ENCODE assay signal across 27 cellular contexts in the genomic region with DNA sequence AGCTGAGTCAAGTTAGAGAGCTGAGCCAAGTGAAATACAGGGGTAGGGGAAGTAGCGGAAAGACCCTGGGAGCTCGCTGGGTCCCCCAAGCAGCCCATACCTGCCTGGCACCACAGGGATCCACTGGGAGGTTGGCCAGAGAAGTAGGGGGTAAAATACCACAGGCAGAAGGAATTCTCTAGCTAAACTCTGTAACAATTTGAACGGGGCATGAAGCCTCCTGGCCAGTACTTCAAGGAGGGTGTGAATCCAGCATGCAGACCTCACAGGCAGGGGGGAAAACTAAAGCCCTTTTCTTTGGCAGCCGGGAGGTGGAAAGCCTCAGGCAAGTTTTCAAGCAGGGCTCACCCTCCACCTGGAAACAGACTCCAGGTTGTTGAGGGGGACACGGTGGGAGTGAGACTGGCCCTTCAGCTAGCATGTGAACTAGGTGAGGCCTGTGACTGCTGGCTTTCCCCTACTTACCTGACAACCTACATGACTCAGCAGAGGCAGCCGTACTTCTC. TPM values are rescaled to one million over a fixed set of nuclear protein-coding genes. Genes with fewer than 3 reads are reported as not detected.
"Had no signal": no experiment of that assay in that cellular context is flagged by ENCODE, and none has a peak within 500 bp of the region (broad histone marks: within the 10 kb centered on the region; RNA-seq: fewer than 3 reads in every experiment).

No MANE protein-coding gene starts in this region.

- FAIRE-seq: bronchial epithelial cell, RCC 7860 had no signal

- H3K4me3 ChIP-seq: ascending aorta, body of pancreas had no signal

- H3K4me3 Mint-ChIP-seq: activated B cell treated with CpG ODN at 0.5 μM for 24 hours; activated CD4-positive, alpha-beta T cell treated with anti-CD3 and anti-CD28 coated beads, Interleukin-2, amount 10 ng/mL, durations not matched to agents 24 days and 14 days; activated CD8-positive, alpha-beta memory T cell treated with anti-CD3 and anti-CD28 coated beads, Interleukin-2, amount 10 ng/mL, durations not matched to agents 7 days and 5 days; activated naive CD4-positive, alpha-beta T cell treated with anti-CD3 and anti-CD28 coated beads, Interleukin-2, amount 50 U/mL, for 24 hours; activated naive CD8-positive, alpha-beta T cell treated with anti-CD3 and anti-CD28 coated beads, Interleukin-2, amount 50 U/mL, for 24 hours; activated T-cell treated with anti-CD3 and anti-CD28 coated beads, Interleukin-2, amount 50 U/mL, for 24 hours; activated T-helper 1 cell treated with anti-CD3 and anti-CD28 coated beads, Interleukin-12 subunit alpha, Interleukin-12 subunit beta, Interleukin-2, Interleukin-4 antibody, amounts not matched to agents 30 ng/mL and 10 ng/mL and 1 ng/mL, durations not matched to agents 14 hours and 24 hours and 36 hours; T-helper 1 cell treated with Interleukin-12 subunit alpha and Interleukin-12 subunit beta and Interleukin-4 antibody, amounts not matched to agents 30 μg/mL and 1 μg/mL, for 36 hours had no signal

- H3K9me3 ChIP-seq: ascending aorta, body of pancreas had no signal

- H3K27me3 ChIP-seq: ascending aorta, body of pancreas had no signal

- H3K9me3 Mint-ChIP-seq: activated B cell treated with CpG ODN at 0.5 μM for 24 hours; activated naive CD8-positive, alpha-beta T cell treated with anti-CD3 and anti-CD28 coated beads, Interleukin-2, amount 50 U/mL, for 24 hours; activated T-cell treated with anti-CD3 and anti-CD28 coated beads, Interleukin-2, amount 50 U/mL, for 24 hours; activated T-helper 1 cell treated with anti-CD3 and anti-CD28 coated beads, Interleukin-12 subunit alpha, Interleukin-12 subunit beta, Interleukin-2, Interleukin-4 antibody, amounts not matched to agents 30 ng/mL and 10 ng/mL and 1 ng/mL, durations not matched to agents 14 hours and 24 hours and 36 hours had no signal

- ATAC-seq: activated CD8-positive, alpha-beta memory T cell treated with anti-CD3 and anti-CD28 coated beads, Interleukin-2, amount 10 ng/mL, durations not matched to agents 7 days and 5 days; activated naive CD8-positive, alpha-beta T cell treated with anti-CD3 and anti-CD28 coated beads, Interleukin-2, amount 50 U/mL, for 24 hours; body of pancreas; PC-3 had no signal

- DNase-seq: activated B cell treated with CpG ODN at 0.5 μM for 24 hours; activated CD4-positive, alpha-beta T cell treated with anti-CD3 and anti-CD28 coated beads for 1 hour; activated CD4-positive, alpha-beta T cell treated with anti-CD3 and anti-CD28 coated beads, Interleukin-2, amount 10 ng/mL, durations not matched to agents 24 days and 14 days; activated CD4-positive, alpha-beta T cell treated with anti-CD3 and anti-CD28 coated beads, Interleukin-2, amount 50 U/mL, for 48 hours; activated CD8-positive, alpha-beta memory T cell treated with anti-CD3 and anti-CD28 coated beads, Interleukin-2, amount 10 ng/mL, durations not matched to agents 7 days and 5 days; activated effector memory CD4-positive, alpha-beta T cell treated with Interleukin-2 at 50 U/mL for 16 hours; activated naive CD4-positive, alpha-beta T cell; activated naive CD8-positive, alpha-beta T cell treated with anti-CD3 and anti-CD28 coated beads, Interleukin-2, amount 50 U/mL, for 24 hours; activated T-cell treated with anti-CD3 and anti-CD28 coated beads, Interleukin-2, amount 50 U/mL, for 24 hours; amniotic stem cell; body of pancreas; MM.1S; NCI-H1105 treated with DMSO at 0.1 percent for 48 hours; NCI-H1436 treated with DMSO at 0.1 percent for 48 hours; NCI-H187 treated with DMSO at 0.1 percent for 48 hours; NCI-H2081 treated with DMSO at 0.1 percent for 48 hours; NCI-H446; NCI-H524; SHP77 treated with DMSO at 0.1 percent for 48 hours had no signal

- H3K4me1 Mint-ChIP-seq: activated B cell treated with CpG ODN at 0.5 μM for 24 hours; activated CD8-positive, alpha-beta memory T cell treated with anti-CD3 and anti-CD28 coated beads, Interleukin-2, amount 10 ng/mL, durations not matched to agents 7 days and 5 days; activated naive CD8-positive, alpha-beta T cell treated with anti-CD3 and anti-CD28 coated beads, Interleukin-2, amount 50 U/mL, for 24 hours had no signal

- H3K36me3 Mint-ChIP-seq: activated CD8-positive, alpha-beta memory T cell treated with anti-CD3 and anti-CD28 coated beads, Interleukin-2, amount 10 ng/mL, durations not matched to agents 7 days and 5 days had no signal

- H3K27ac ChIP-seq: ascending aorta, body of pancreas had no signal

- H3K4me1 ChIP-seq: ascending aorta, body of pancreas had no signal

- H3K27ac Mint-ChIP-seq: activated B cell treated with CpG ODN at 0.5 μM for 24 hours; activated CD4-positive, alpha-beta T cell treated with anti-CD3 and anti-CD28 coated beads, Interleukin-2, amount 10 ng/mL, durations not matched to agents 24 days and 14 days; activated CD8-positive, alpha-beta memory T cell treated with anti-CD3 and anti-CD28 coated beads, Interleukin-2, amount 10 ng/mL, durations not matched to agents 7 days and 5 days; activated naive CD4-positive, alpha-beta T cell treated with anti-CD3 and anti-CD28 coated beads, Interleukin-2, amount 50 U/mL, for 24 hours; activated naive CD8-positive, alpha-beta T cell treated with anti-CD3 and anti-CD28 coated beads, Interleukin-2, amount 50 U/mL, for 24 hours; activated T-cell treated with anti-CD3 and anti-CD28 coated beads, Interleukin-2, amount 50 U/mL, for 24 hours; activated T-helper 1 cell treated with anti-CD3 and anti-CD28 coated beads, Interleukin-12 subunit alpha, Interleukin-12 subunit beta, Interleukin-2, Interleukin-4 antibody, amounts not matched to agents 30 ng/mL and 10 ng/mL and 1 ng/mL, durations not matched to agents 14 hours and 24 hours and 36 hours; T-helper 1 cell treated with Interleukin-12 subunit alpha and Interleukin-12 subunit beta and Interleukin-4 antibody, amounts not matched to agents 30 μg/mL and 1 μg/mL, for 36 hours had no signal

- H3K36me3 ChIP-seq: ascending aorta had no signal

RNA-seq across cellular contexts. Expression of a gene that starts 3.7 kb away (rescaled TPM):
- total RNA-seq: activated B cell treated with CpG ODN at 0.5 μM for 24 hours; activated CD4-positive, alpha-beta T cell treated with anti-CD3 and anti-CD28 coated beads, Interleukin-2, amount 10 ng/mL, durations not matched to agents 24 days and 14 days; activated CD8-positive, alpha-beta memory T cell treated with anti-CD3 and anti-CD28 coated beads, Interleukin-2, amount 10 ng/mL, durations not matched to agents 7 days and 5 days; activated T-helper 1 cell treated with anti-CD3 and anti-CD28 coated beads, Interleukin-12 subunit alpha, Interleukin-12 subunit beta, Interleukin-2, Interleukin-4 antibody, amounts not matched to agents 30 ng/mL and 10 ng/mL and 1 ng/mL, durations not matched to agents 14 hours and 24 hours and 36 hours; ascending aorta; body of pancreas; bronchial epithelial cell; PC-3; SK-MEL-5 had no signal

RNA-seq across cellular contexts. Expression of a gene that starts 17.3 kb away (rescaled TPM):
- total RNA-seq: activated B cell treated with CpG ODN at 0.5 μM for 24 hours; activated CD4-positive, alpha-beta T cell treated with anti-CD3 and anti-CD28 coated beads, Interleukin-2, amount 10 ng/mL, durations not matched to agents 24 days and 14 days; activated CD8-positive, alpha-beta memory T cell treated with anti-CD3 and anti-CD28 coated beads, Interleukin-2, amount 10 ng/mL, durations not matched to agents 7 days and 5 days; activated T-helper 1 cell treated with anti-CD3 and anti-CD28 coated beads, Interleukin-12 subunit alpha, Interleukin-12 subunit beta, Interleukin-2, Interleukin-4 antibody, amounts not matched to agents 30 ng/mL and 10 ng/mL and 1 ng/mL, durations not matched to agents 14 hours and 24 hours and 36 hours; ascending aorta; body of pancreas; bronchial epithelial cell; PC-3; SK-MEL-5 had no signal
